8 cellular contexts compared by ENCODE assay signal in genomic region chr14:65290830-65291229, GRCh38.
DNase-seq lines count a peak whose midpoint lies in the region; ATAC-seq lines count a peak whose summit lies in the region.

No MANE protein-coding gene starts in this region.

- H3K4me1 ChIP-seq in BLaER1 treated with 17β-estradiol and CSF1 and Interleukin-3, amounts not matched to agents 10 nM and 100 nM: peaks cover 49 to 73% (median 71%) of the 10 kb centered on the region in 10 experiments

- peaks cover 43 to 62% (median 55%) of the 10 kb centered on the region in 3 donors for H3K4me1 Mint-ChIP-seq in IgD-negative memory B cell
- H3K4me1 Mint-ChIP-seq in activated T-helper 17 cell treated with anti-CD3 and anti-CD28 coated beads, Interleukin-2, amount 50 U/mL, for 72 hours: peaks cover 38% of the 10 kb centered on the region
- peaks cover 47% of the 10 kb centered on the region for H3K4me1 Mint-ChIP-seq in memory B cell

- peaks cover 0 to 6% (median 0%) of the 10 kb centered on the region in 11 experiments; a peak in 1 of 22 replicates for H3K27me3 ChIP-seq in BLaER1 treated with 17β-estradiol and CSF1 and Interleukin-3, amounts not matched to agents 10 nM and 100 nM

- peak overlapping the region in 10 of 11 experiments; percentile 2 to 93 (median 76); a peak in 18 of 22 replicates for H3K27ac ChIP-seq in BLaER1 treated with 17β-estradiol and CSF1 and Interleukin-3, amounts not matched to agents 10 nM and 100 nM

- peak overlapping the region; percentile 73 to 90 (median 78) for H3K4me2 ChIP-seq in BLaER1 treated with 17β-estradiol and CSF1 and Interleukin-3, amounts not matched to agents 10 nM and 100 nM

- H3K36me3 ChIP-seq in BLaER1 treated with 17β-estradiol and CSF1 and Interleukin-3, amounts not matched to agents 10 nM and 100 nM: no peaks in the 10 kb centered on the region

- H3K4me3 Mint-ChIP-seq in IgD-negative memory B cell: peak overlapping the region; percentile 15 to 90 (median 50)
- H3K4me3 Mint-ChIP-seq in activated T-helper 17 cell treated with anti-CD3 and anti-CD28 coated beads, Interleukin-2, amount 50 U/mL, for 72 hours: peak overlapping the region; percentile 33
- peak overlapping the region; percentile 46 for H3K4me3 Mint-ChIP-seq in memory B cell

- peak overlapping the region in 8 of 11 experiments; percentile 1 to 69 (median 45); a peak in 12 of 22 replicates for H3K9ac ChIP-seq in BLaER1 treated with 17β-estradiol and CSF1 and Interleukin-3, amounts not matched to agents 10 nM and 100 nM

- no peaks in the 10 kb centered on the region for H4K20me1 ChIP-seq in BLaER1 treated with 17β-estradiol and CSF1 and Interleukin-3, amounts not matched to agents 10 nM and 100 nM

- ATAC-seq in activated T-helper 17 cell treated with anti-CD3 and anti-CD28 coated beads, Interleukin-2, amount 50 U/mL, for 72 hours (replicated peaks): peak; percentile 74
- ATAC-seq in memory B cell (ENCODE audit: low read depth): no peak
- no peak for ATAC-seq in HG03521 (IDR thresholded peaks at IDR 0.05; ENCODE audit: unreplicated experiment)
- ATAC-seq in GM18861 (IDR thresholded peaks at IDR 0.05; ENCODE audit: unreplicated experiment): no peak

- H3K27me3 Mint-ChIP-seq in IgD-negative memory B cell: no peaks in the 10 kb centered on the region
- H3K27me3 Mint-ChIP-seq in activated T-helper 17 cell treated with anti-CD3 and anti-CD28 coated beads, Interleukin-2, amount 50 U/mL, for 72 hours: no peaks in the 10 kb centered on the region
- no peaks in the 10 kb centered on the region for H3K27me3 Mint-ChIP-seq in memory B cell

- peak overlapping the region in 2 of 10 experiments; percentile 4 to 30; a peak in 1 of 20 replicates for H3K4me3 ChIP-seq in BLaER1 treated with 17β-estradiol and CSF1 and Interleukin-3, amounts not matched to agents 10 nM and 100 nM

- peaks cover 0 to 6% (median 0%) of the 10 kb centered on the region in 11 experiments; a peak in 1 of 22 replicates for H3K9me3 ChIP-seq in BLaER1 treated with 17β-estradiol and CSF1 and Interleukin-3, amounts not matched to agents 10 nM and 100 nM (replicated peaks in 1 of 11)

- no peaks in the 10 kb centered on the region for H3K9me3 Mint-ChIP-seq in IgD-negative memory B cell
- peaks cover 3% of the 10 kb centered on the region for H3K9me3 Mint-ChIP-seq in activated T-helper 17 cell treated with anti-CD3 and anti-CD28 coated beads, Interleukin-2, amount 50 U/mL, for 72 hours
- no peaks in the 10 kb centered on the region for H3K9me3 Mint-ChIP-seq in memory B cell

- DNase-seq in memory B cell (ENCODE audit: low spot score in 2 of 2): no peak
- no peak for DNase-seq in NCI-H1417 treated with DMSO at 0.1 percent for 48 hours (lab: John Stamatoyannopoulos, UW)
- no peak for DNase-seq in NCI-H2227 (lab: John Stamatoyannopoulos, UW; ENCODE audit: unreplicated experiment)

- H3K36me3 Mint-ChIP-seq in IgD-negative memory B cell (peaks cover 12% of the 10 kb centered on the region), memory B cell (peaks cover 21% of the 10 kb centered on the region)
- no peaks in the 10 kb centered on the region for H3K36me3 Mint-ChIP-seq in activated T-helper 17 cell treated with anti-CD3 and anti-CD28 coated beads, Interleukin-2, amount 50 U/mL, for 72 hours (ENCODE audit: low read depth)

- H3K27ac Mint-ChIP-seq in IgD-negative memory B cell (peak overlapping the region; percentile 60 to 96 (median 84)), memory B cell (peak overlapping the region; percentile 86)
- H3K27ac Mint-ChIP-seq in activated T-helper 17 cell treated with anti-CD3 and anti-CD28 coated beads, Interleukin-2, amount 50 U/mL, for 72 hours: peak overlapping the region; percentile 51
